ENCODE assay signal across 10 cellular contexts in the genomic region with DNA sequence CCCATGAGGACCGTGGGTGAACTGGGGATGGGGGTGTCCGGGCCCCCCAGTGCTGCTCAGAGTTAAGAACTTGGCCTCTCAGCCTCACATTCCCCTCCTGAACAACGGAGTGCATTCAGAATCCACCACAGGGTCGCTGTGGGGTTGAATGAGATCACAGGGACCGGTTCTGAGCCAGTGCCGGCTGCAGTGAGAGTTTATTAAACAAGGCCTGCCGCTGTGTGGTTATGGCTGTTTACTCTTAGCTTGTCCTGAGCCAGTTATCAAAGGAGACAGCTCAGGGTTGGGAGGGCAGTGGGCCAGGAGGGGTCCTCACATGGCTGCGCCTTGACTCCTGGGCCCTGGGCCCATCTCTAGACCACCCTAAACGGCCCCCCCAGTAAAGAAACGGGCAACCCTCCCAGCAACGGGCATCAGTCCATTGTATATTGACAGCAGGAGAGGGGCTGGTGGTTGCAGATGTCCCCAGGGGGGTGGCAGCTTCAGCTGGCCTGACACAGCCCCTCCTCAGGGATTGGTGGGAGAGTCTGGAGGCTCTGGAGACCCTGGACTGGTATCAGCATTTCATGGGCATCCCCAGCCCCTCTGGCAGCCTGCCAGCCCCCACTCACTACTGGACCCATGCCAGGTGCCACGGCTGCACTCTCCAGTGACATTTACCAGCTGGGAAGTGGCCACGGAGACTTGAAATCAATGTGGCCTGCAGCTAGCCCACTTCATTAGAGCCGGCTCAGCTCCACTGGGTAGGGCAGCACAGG. TPM values are rescaled to one million over a fixed set of nuclear protein-coding genes. Genes with fewer than 3 reads are reported as not detected.
DNase-seq lines count a peak whose midpoint lies in the region; ATAC-seq and TF ChIP-seq lines count a peak whose summit lies in the region.
"Had no signal": no experiment of that assay in that cellular context is flagged by ENCODE, and none has a peak within 500 bp of the region (broad histone marks: within the 10 kb centered on the region; RNA-seq: fewer than 3 reads in every experiment).

No MANE protein-coding gene starts in this region.

- no peaks in the 10 kb centered on the region for H3K9me3 ChIP-seq in BE2C

- peak; percentile 86 for DNase-seq in BE2C
- DNase-seq in HT1080 (ENCODE audit: low read depth): peak; percentile 23
- peak in 56 of 58 donors; percentile 23 to 90 (median 75) for DNase-seq in anterior cingulate cortex (lab: John Stamatoyannopoulos, UW)
- peak; percentile 91 for DNase-seq in medulla oblongata (ENCODE audit: extremely low spot score)
- DNase-seq in NAMALWA (ENCODE audit: low spot score): no peak
- DNase-seq in activated effector memory CD4-positive, alpha-beta T cell treated with anti-CD3 and anti-CD28 coated beads, Interleukin-2, amount 50 U/mL, for 16 hours: no peak
- DNase-seq: activated naive CD8-positive, alpha-beta T cell treated with anti-CD3 and anti-CD28 coated beads, Interleukin-2, amount 50 U/mL, for 24 hours had no signal

- TF ChIP-seq CTCF in BE2C (IDR thresholded peaks at IDR 0.05; ENCODE audit: low read depth, low read length): no peak

- H3K4me3 ChIP-seq in BE2C (ENCODE audit: low read depth, low read length): no peak overlapping the region

- H3K27me3 ChIP-seq in BE2C: no peaks in the 10 kb centered on the region

- peaks cover 61% of the 10 kb centered on the region for H3K4me1 ChIP-seq in BE2C

- ATAC-seq in HG02610 (IDR thresholded peaks at IDR 0.05; ENCODE audit: unreplicated experiment) (no peak), HG03378 (IDR thresholded peaks at IDR 0.05; ENCODE audit: unreplicated experiment) (no peak)
- ATAC-seq: activated naive CD8-positive, alpha-beta T cell treated with anti-CD3 and anti-CD28 coated beads, Interleukin-2, amount 50 U/mL, for 24 hours had no signal

- no peaks in the 10 kb centered on the region for H3K36me3 ChIP-seq in BE2C

RNA-seq across cellular contexts. Expression of a gene that starts 15.1 kb away (rescaled TPM):
- polyA plus RNA-seq in BE2C (2012; ENCODE audit: insufficient read depth, insufficient read length, low read depth): 0.79 TPM
- total RNA-seq in HT1080 (2014; rRNA removed; shearing (Covaris generic)): 0.07 and 0.21 TPM in 2 replicates
- polyA plus RNA-seq in HT1080 (2015; cell fraction: cytosol; rRNA removed): 0.07 TPM in 1 of 2 replicates, not detected in the other
- polyA plus RNA-seq in HT1080 (2015; cell fraction: nucleus; rRNA removed): 0.16 TPM in 1 of 2 replicates, not detected in the other
- polyA plus RNA-seq: keratinocyte had no signal

Comparison
In these comparisons a context has a peak if more than half of its experiments do, and no peak if none do; other contexts are left out.
1. DNase-seq: peak in BE2C (single experiment), HT1080 (single experiment), anterior cingulate cortex (56 of 58) and medulla oblongata (single experiment); none in NAMALWA (single experiment) and activated effector memory CD4-positive, alpha-beta T cell treated with anti-CD3 and anti-CD28 coated beads, Interleukin-2, amount 50 U/mL, for 16 hours (single experiment).